Comparison of ENCODE assay signal across 13 cellular contexts in genomic region chr3:49244589-49245205, GRCh38. TPM values are rescaled to one million over a fixed set of nuclear protein-coding genes. Genes with fewer than 3 reads are reported as not detected.
DNase-seq lines count a peak whose midpoint lies in the region; ATAC-seq and TF ChIP-seq lines count a peak whose summit lies in the region.
"Had no signal": no experiment of that assay in that cellular context is flagged by ENCODE, and none has a peak within 500 bp of the region (broad histone marks: within the 10 kb centered on the region; RNA-seq: fewer than 3 reads in every experiment).

No MANE protein-coding gene starts in this region.

- H3K4me1 ChIP-seq in PC-3 (ENCODE audit: insufficient read depth, low read length): peaks cover 18% of the 10 kb centered on the region
- H3K4me1 ChIP-seq: prostate gland, uterus had no signal

- no peak for TF ChIP-seq CTCF in GM13976 (IDR thresholded peaks at IDR 0.05; ENCODE audit: borderline replicate concordance, control extremely low read depth, extremely low read depth, insufficient read depth, missing control alignments)
- TF ChIP-seq CTCF in PC-3 (conservative IDR thresholded peaks at IDR 0.05; ENCODE audit: low read depth, low read length): peak; percentile 21; the same call in 1 of the 2 replicates

- POLR2A ChIA-PET in PC-3 (lab: Charles Lee; ENCODE audit: unreplicated experiment): interaction anchor here (0.6 kb wide), 1 partner anchor 113 kb away, joined by 3 read pairs; no protein-coding TSS in a partner anchor

- CTCF ChIA-PET in PC-3 (lab: Charles Lee): no interaction called here

- no peaks in the 10 kb centered on the region for H4K20me1 ChIP-seq in PC-3 (ENCODE audit: low read length)

- H3K4me3 ChIP-seq in PC-3 (ENCODE audit: low read length): no peak overlapping the region
- H3K4me3 ChIP-seq: prostate gland, uterus had no signal

- in situ Hi-C loops in GM13976 (cut with MboI; ENCODE audit: low sequenced_read_pairs, unreplicated experiment): no loop called here

- intact Hi-C loops in PC-3 (cut with micrococcal nuclease): loop anchor here (1.0 kb wide), 1 partner anchor 7 kb away; no protein-coding TSS in a partner anchor

- no peaks in the 10 kb centered on the region for H3K9me2 ChIP-seq in PC-3 (replicated peaks; ENCODE audit: low read length)

- H2AFZ ChIP-seq in PC-3 (ENCODE audit: low read length): peak overlapping the region; percentile 22; the same call in 1 of the 2 replicates

- H3K9me3 ChIP-seq in PC-3 (ENCODE audit: low read length): no peaks in the 10 kb centered on the region
- H3K9me3 ChIP-seq: prostate gland, uterus had no signal

- ATAC-seq in PC-3: peak; percentile 89
- no peak for ATAC-seq in HG02588 (IDR thresholded peaks at IDR 0.05; ENCODE audit: unreplicated experiment)
- ATAC-seq: activated T-cell treated with anti-CD3 and anti-CD28 coated beads, Interleukin-2, amount 50 U/mL, for 4 hours had no signal

- DNase-seq in COLO668 (lab: John Stamatoyannopoulos, UW; ENCODE audit: unreplicated experiment): peak; percentile 2
- DNase-seq in GM13976 (ENCODE audit: low spot score): peak; percentile 32
- peak; percentile 90 for DNase-seq in PC-3
- DNase-seq in islet precursor cell: peak; percentile 90
- DNase-seq in GOT3 (lab: John Stamatoyannopoulos, UW): no peak
- no peak for DNase-seq in NCI-H748 treated with DMSO at 0.1 percent for 48 hours (lab: John Stamatoyannopoulos, UW)
- DNase-seq in GM19240 (ENCODE audit: insufficient read length, low spot score): no peak
- DNase-seq: activated T-cell treated with anti-CD3 and anti-CD28 coated beads, Interleukin-2, amount 50 U/mL, for 4 hours; central memory CD4-positive, alpha-beta T cell; NCI-H82; uterus had no signal

- no peaks in the 10 kb centered on the region for H3K27me3 ChIP-seq in PC-3 (ENCODE audit: low read length)
- H3K27me3 ChIP-seq: uterus had no signal

- H3K79me2 ChIP-seq in PC-3 (ENCODE audit: low read length): no peaks in the 10 kb centered on the region

- peaks cover 4% of the 10 kb centered on the region for H3F3A ChIP-seq in PC-3 (ENCODE audit: low read length, unreplicated experiment)

- no TSS peak for BruUV-seq in PC-3 (replicated peaks; lab: Mats Ljungman, UMichigan)

- H3K4me2 ChIP-seq in PC-3 (ENCODE audit: low read length): peak overlapping the region; percentile 43

- no peaks in the 10 kb centered on the region for H3K36me3 ChIP-seq in PC-3 (ENCODE audit: low read depth, low read length)
- H3K36me3 ChIP-seq: prostate gland, uterus had no signal

- peak overlapping the region; percentile 41; the same call in 1 of the 2 replicates for H3K9ac ChIP-seq in PC-3 (ENCODE audit: low read length)

- H3K27ac ChIP-seq in PC-3 (ENCODE audit: low read length): peak overlapping the region; percentile 75
- H3K27ac ChIP-seq: prostate gland, uterus had no signal

RNA-seq across cellular contexts. Expression of gene C3orf62, which starts 32.3 kb away (rescaled TPM):
- total RNA-seq in PC-3 (2014; rRNA removed): 3.9 and 10.3 TPM in 2 replicates

Comparison
In these comparisons a context has a peak if more than half of its experiments do, and no peak if none do; other contexts are left out.
1. DNase-seq: peak in COLO668 (single experiment), GM13976 (single experiment), PC-3 (single experiment) and islet precursor cell (single experiment); none in GOT3 (single experiment), NCI-H748 treated with DMSO at 0.1 percent for 48 hours (single experiment) and GM19240 (single experiment).